In the genomic region with DNA sequence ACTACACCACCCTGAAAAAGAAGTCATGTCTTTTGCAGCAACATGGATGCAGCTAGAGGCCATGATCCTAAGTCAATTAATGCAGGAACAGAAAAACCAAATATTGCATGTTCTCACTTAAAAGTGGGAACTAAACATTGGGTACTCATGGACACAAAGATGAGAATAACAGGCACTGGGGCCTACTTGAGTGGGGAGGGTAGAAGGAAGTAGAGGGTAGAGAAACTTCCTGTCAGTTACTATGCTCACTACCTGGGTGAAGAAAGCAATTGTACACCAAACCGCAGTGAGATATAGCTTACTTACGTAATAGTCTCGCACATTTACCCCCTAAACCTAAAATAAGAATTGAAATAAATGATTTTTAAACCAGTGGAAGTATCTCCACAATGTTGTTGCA, we compare ENCODE assay signal across 30 cellular contexts.
"Had no signal": no experiment of that assay in that cellular context is flagged by ENCODE, and none has a peak within 500 bp of the region (broad histone marks: within the 10 kb centered on the region; RNA-seq: fewer than 3 reads in every experiment).

No MANE protein-coding gene starts in this region.

- DNase-seq: activated B cell treated with CpG ODN at 0.5 μM for 24 hours; activated CD4-positive, alpha-beta T cell treated with anti-CD3 and anti-CD28 coated beads for 1 hour; activated CD4-positive, alpha-beta T cell treated with anti-CD3 and anti-CD28 coated beads, Interleukin-2, amount 10 ng/mL, durations not matched to agents 24 days and 14 days; activated CD4-positive, alpha-beta T cell treated with anti-CD3 and anti-CD28 coated beads, Interleukin-2, amount 50 U/mL, for 48 hours; activated CD8-positive, alpha-beta memory T cell treated with anti-CD3 and anti-CD28 coated beads, Interleukin-2, amount 10 ng/mL, durations not matched to agents 7 days and 5 days; activated effector memory CD4-positive, alpha-beta T cell treated with Interleukin-2 at 50 U/mL for 16 hours; activated naive CD4-positive, alpha-beta T cell; activated naive CD8-positive, alpha-beta T cell treated with anti-CD3 and anti-CD28 coated beads, Interleukin-2, amount 50 U/mL, for 24 hours; activated T-cell treated with anti-CD3 and anti-CD28 coated beads, Interleukin-2, amount 50 U/mL, for 24 hours; amniotic stem cell; body of pancreas; KG1; MG63; NCI-H1105 treated with DMSO at 0.1 percent for 48 hours; NCI-H1436 treated with DMSO at 0.1 percent for 48 hours; NCI-H187; NCI-H2081; NCI-H510A treated with DMSO at 0.1 percent for 48 hours; NCI-H69; NK-92 treated with Interleukin-12 subunit alpha and Interleukin-12 subunit beta, amount 100 ng/mL, for 24 hours; OCI-M1; RPMI8226; T-helper 17 cell; T-helper 9 cell had no signal

- H3K4me1 ChIP-seq: ascending aorta, body of pancreas, SJSA1 had no signal

- ATAC-seq: activated CD8-positive, alpha-beta memory T cell treated with anti-CD3 and anti-CD28 coated beads, Interleukin-2, amount 10 ng/mL, durations not matched to agents 7 days and 5 days; activated naive CD4-positive, alpha-beta T cell treated with anti-CD3 and anti-CD28 coated beads, Interleukin-2, amount 50 U/mL, for 72 hours; activated naive CD8-positive, alpha-beta T cell treated with anti-CD3 and anti-CD28 coated beads, Interleukin-2, amount 50 U/mL, for 24 hours; body of pancreas; Panc1; Right ventricle myocardium inferior; SK-N-SH treated with all-trans-retinoic acid at 6 μM for 48 hours; T-helper 17 cell had no signal

- H3K27ac ChIP-seq: ascending aorta, body of pancreas, SJSA1 had no signal

- H3K4me3 ChIP-seq: ascending aorta, body of pancreas, MG63, SJSA1 had no signal

- H3K27me3 ChIP-seq: ascending aorta, body of pancreas, MG63, SJSA1 had no signal

- H3K36me3 ChIP-seq: ascending aorta, MG63, SJSA1 had no signal

- H3K9me3 ChIP-seq: ascending aorta, body of pancreas had no signal
